In the genomic region with DNA sequence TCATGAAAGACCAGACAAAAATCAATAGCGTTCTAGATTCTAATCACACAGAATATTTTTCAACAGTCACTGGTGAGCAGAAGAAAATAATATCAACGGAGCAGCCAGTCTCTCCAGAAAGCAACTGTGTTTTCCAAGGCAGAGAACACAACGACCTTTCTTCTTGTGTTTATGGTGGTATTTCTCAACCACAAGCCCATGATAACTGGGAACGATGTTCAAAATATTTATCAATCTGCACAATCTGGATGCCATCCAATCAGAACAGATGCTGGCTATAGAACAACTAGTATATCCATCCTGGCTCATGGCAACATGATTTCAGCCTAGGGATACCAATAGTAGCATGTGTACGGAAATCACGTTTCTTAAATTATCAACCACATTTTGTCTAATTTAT, we compare ENCODE assay signal across 15 cellular contexts.
"Had no signal": no experiment of that assay in that cellular context is flagged by ENCODE, and none has a peak within 500 bp of the region (broad histone marks: within the 10 kb centered on the region; RNA-seq: fewer than 3 reads in every experiment).

No MANE protein-coding gene starts in this region.

- H3K9me3 ChIP-seq: tibial artery, uterus had no signal

- H3K4me3 ChIP-seq: cardiac muscle cell, heart left ventricle, tibial artery, uterus had no signal

- H3K4me3 Mint-ChIP-seq: activated CD4-positive, alpha-beta memory T cell treated with anti-CD3 and anti-CD28 coated beads, Interleukin-2, amount 10 ng/mL, durations not matched to agents 7 days and 5 days; memory B cell; stimulated activated effector memory CD8-positive, alpha-beta T cell treated with anti-CD3 and anti-CD28 coated beads, Interleukin-12 subunit alpha, Interleukin-12 subunit beta, amount 100 ng/mL, for 72 hours had no signal

- H3K36me3 Mint-ChIP-seq: stimulated activated effector memory CD8-positive, alpha-beta T cell treated with anti-CD3 and anti-CD28 coated beads, Interleukin-12 subunit alpha, Interleukin-12 subunit beta, amount 100 ng/mL, for 72 hours had no signal

- H3K4me1 ChIP-seq: uterus had no signal

- H3K4me1 Mint-ChIP-seq: activated CD4-positive, alpha-beta memory T cell treated with anti-CD3 and anti-CD28 coated beads, Interleukin-2, amount 10 ng/mL, durations not matched to agents 7 days and 5 days; stimulated activated effector memory CD8-positive, alpha-beta T cell treated with anti-CD3 and anti-CD28 coated beads, Interleukin-12 subunit alpha, Interleukin-12 subunit beta, amount 100 ng/mL, for 72 hours had no signal

- H3K27ac Mint-ChIP-seq: activated CD4-positive, alpha-beta memory T cell treated with anti-CD3 and anti-CD28 coated beads, Interleukin-2, amount 10 ng/mL, durations not matched to agents 7 days and 5 days; memory B cell; stimulated activated effector memory CD8-positive, alpha-beta T cell treated with anti-CD3 and anti-CD28 coated beads, Interleukin-12 subunit alpha, Interleukin-12 subunit beta, amount 100 ng/mL, for 72 hours had no signal

- H3K27me3 ChIP-seq: heart left ventricle, tibial artery, uterus had no signal

- DNase-seq: activated CD4-positive, alpha-beta memory T cell treated with anti-CD3 and anti-CD28 coated beads, Interleukin-2, amount 10 ng/mL, durations not matched to agents 7 days and 5 days; activated CD8-positive, alpha-beta memory T cell treated with anti-CD3 and anti-CD28 coated beads, Interleukin-2, amount 50 U/mL, for 4 hours; activated naive CD4-positive, alpha-beta T cell; cortex of kidney; effector memory CD4-positive, alpha-beta T cell; heart left ventricle; islet precursor cell; small intestine; T-helper 1 cell; tibial artery; uterus had no signal

- H3K36me3 ChIP-seq: cardiac muscle cell, heart left ventricle, tibial artery, uterus had no signal

- H3K27ac ChIP-seq: cardiac muscle cell, tibial artery, uterus, VCaP had no signal
